ENCODE assay signal across 17 cellular contexts in genomic region chr5:136979131-136979530, GRCh38.
"Had no signal": no experiment of that assay in that cellular context is flagged by ENCODE, and none has a peak within 500 bp of the region (broad histone marks: within the 10 kb centered on the region; RNA-seq: fewer than 3 reads in every experiment).

No MANE protein-coding gene starts in this region.

- ATAC-seq: activated T-cell treated with anti-CD3 and anti-CD28 coated beads, Interleukin-2, amount 50 U/mL, for 4 hours; esophagus mucosa; left colon; lower lobe of right lung; natural killer cell treated with Interleukin-12 subunit alpha and Interleukin-12 subunit beta and Interleukin-15 and Interleukin-18, amount 100 ng/mL, for 72 hours; sciatic nerve; stimulated activated memory B cell treated with anti-CD40 and anti-IgM and Interleukin-4, amounts not matched to agents 10 μg/mL and 1 μg/mL and 100 μg/mL, for 72 hours had no signal

- DNase-seq: activated CD4-positive, alpha-beta T cell treated with anti-CD3 and anti-CD28 coated beads, Interleukin-2, amount 50 U/mL, for 1 hour; activated CD4-positive, CD25-positive, alpha-beta regulatory T cell treated with anti-CD3 and anti-CD28 coated beads, Interleukin-2, amount 50 U/mL, for 72 hours; activated CD8-positive, alpha-beta memory T cell treated with anti-CD3 and anti-CD28 coated beads, Interleukin-2, amount 50 U/mL, for 4 hours; activated naive CD4-positive, alpha-beta T cell treated with anti-CD3 and anti-CD28 coated beads for 36 hours; activated T-cell treated with anti-CD3 and anti-CD28 coated beads, Interleukin-2, amount 50 U/mL, for 4 hours; left colon; lower lobe of right lung; stimulated activated CD4-positive, alpha-beta T cell treated with anti-CD3 and anti-CD28 coated beads, Interleukin-4, amount 100 ng/mL, for 24 hours; T-helper 1 cell; T1000; testis; upper lobe of left lung had no signal

- H3K4me3 ChIP-seq: coronary artery, lower lobe of right lung, testis, upper lobe of left lung had no signal
